19 cellular contexts compared by ENCODE assay signal in the genomic region with DNA sequence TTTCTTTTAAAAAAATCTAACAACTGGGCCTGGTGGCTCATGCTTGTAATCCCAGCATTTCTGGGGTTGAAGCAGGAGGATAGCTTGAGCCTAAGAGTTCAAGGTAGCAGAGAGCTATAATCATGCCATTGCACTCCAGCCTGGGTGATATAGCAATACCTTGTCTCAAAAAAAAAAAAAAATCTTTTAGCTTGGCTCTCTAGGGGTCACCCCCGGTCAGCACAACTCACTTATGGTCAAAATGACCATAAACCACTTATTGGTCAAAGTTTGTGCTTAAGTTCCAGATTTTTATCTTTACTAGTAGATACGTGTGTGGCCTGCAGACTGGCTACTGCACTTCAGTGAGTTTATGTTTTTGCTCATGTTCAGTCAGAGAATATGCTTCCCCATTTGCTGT. TPM values are rescaled to one million over a fixed set of nuclear protein-coding genes. Genes with fewer than 3 reads are reported as not detected.
DNase-seq lines count a peak whose midpoint lies in the region; ATAC-seq, FAIRE-seq and TF ChIP-seq lines count a peak whose summit lies in the region.
"Had no signal": no experiment of that assay in that cellular context is flagged by ENCODE, and none has a peak within 500 bp of the region (broad histone marks: within the 10 kb centered on the region; RNA-seq: fewer than 3 reads in every experiment).

No MANE protein-coding gene starts in this region.

- TF ChIP-seq RAD21 in K562 (CRISPR knock-in tag; conservative IDR thresholded peaks at IDR 0.05 in 1 of 2, IDR thresholded peaks at IDR 0.05 in 1 of 2), result no peak

- H3K4me2 ChIP-seq in K562 (ENCODE audit: insufficient read depth, low read length), result no peak overlapping the region

- POLR2A ChIA-PET in K562 (lab: Yijun Ruan, JAX), result interaction anchor here (0.7 to 1.7 kb wide), 4 partner anchors 8 to 28 kb away, joined by 3 to 6 read pairs (median 4); no protein-coding TSS in a partner anchor
- POLR2A ChIA-PET in naive thymus-derived CD4-positive, alpha-beta T cell (lab: Charles Lee), result no interaction called here

- H4K20me1 ChIP-seq in K562 (replicated peaks; ENCODE audit: control insufficient read depth, insufficient read depth, low read length), result no peaks in the 10 kb centered on the region

- CTCF ChIA-PET in K562 (lab: Yijun Ruan, JAX; ENCODE audit: low intra/inter-chr PET ratio), result no interaction called here
- CTCF ChIA-PET in naive thymus-derived CD4-positive, alpha-beta T cell (lab: Charles Lee), result no interaction called here

- H3K9me1 ChIP-seq in K562 (ENCODE audit: control insufficient read depth, insufficient read depth, low read length), result no peaks in the 10 kb centered on the region

- TF ChIP-seq POLR2A in K562 (conservative IDR thresholded peaks at IDR 0.05), result no peak

- intact Hi-C loops in K562 (cut with micrococcal nuclease) (no loop called here), posterior vena cava (cut with DNase I) (no loop called here)
- intact Hi-C loops in naive thymus-derived CD4-positive, alpha-beta T cell (cut with micrococcal nuclease), result no loop called here

- H3K27me3 ChIP-seq in K562 (ENCODE audit: control insufficient read depth in 2 of 2, insufficient read depth in 2 of 2, low read length in 2 of 2), result no peaks in the 10 kb centered on the region
- no peaks in the 10 kb centered on the region for H3K27me3 ChIP-seq in naive thymus-derived CD4-positive, alpha-beta T cell (ENCODE audit: control insufficient read depth in 2 of 2, insufficient read depth in 2 of 2, low read length in 2 of 2)
- H3K27me3 ChIP-seq: BE2C had no signal

- no peak for FAIRE-seq in K562 (lab: Jason Lieb, UNC)
- FAIRE-seq: A204.1, GM12878 had no signal

- in situ Hi-C loops in K562 (cut with MboI), result no loop called here

- H3K4me1 Mint-ChIP-seq in naive thymus-derived CD4-positive, alpha-beta T cell, result peaks cover 0 to 3% (median 0%) of the 10 kb centered on the region in 7 donors
- H3K4me1 Mint-ChIP-seq: CD8-positive, alpha-beta memory T cell had no signal

- no TSS peak for BruUV-seq in K562 (replicated peaks; lab: Mats Ljungman, UMichigan)

- no peak overlapping the region for H3K4me3 ChIP-seq in K562
- no peak overlapping the region for H3K4me3 ChIP-seq in naive thymus-derived CD4-positive, alpha-beta T cell (ENCODE audit: low read length)
- H3K4me3 ChIP-seq: GM12878 had no signal

- H3K79me2 ChIP-seq in K562 (ENCODE audit: control insufficient read depth, insufficient read depth, low read length), result no peaks in the 10 kb centered on the region

- no peak overlapping the region for H2AFZ ChIP-seq in K562 (ENCODE audit: low read depth, low read length)

- no peaks in the 10 kb centered on the region for H3K9me3 Mint-ChIP-seq in naive thymus-derived CD4-positive, alpha-beta T cell
- H3K9me3 Mint-ChIP-seq: CD8-positive, alpha-beta memory T cell had no signal

- peaks cover 0 to 11% (median 0%) of the 10 kb centered on the region in 5 donors for H3K27me3 Mint-ChIP-seq in naive thymus-derived CD4-positive, alpha-beta T cell

- no peak for TF ChIP-seq CTCF in K562 (IDR thresholded peaks at IDR 0.05 in 2 of 3, conservative IDR thresholded peaks at IDR 0.05 in 1 of 3; ENCODE audit: insufficient read depth in 2 of 3, low read depth in 1 of 3, low read length in 3 of 3)

- 12% methylated on average over 2 of the region's 2 CpGs for WGBS in K562 (ENCODE audit: insufficient coverage, low coverage, missing lambda C conversion rate)

- DNase-seq in K562 (ENCODE audit: extremely low read depth in 1 of 4, low spot score in 3 of 4), result no peak
- DNase-seq in naive thymus-derived CD4-positive, alpha-beta T cell, result no peak
- no peak for DNase-seq in activated CD4-positive, CD25-positive, alpha-beta regulatory T cell treated with anti-CD3 and anti-CD28 coated beads, Interleukin-2, amount 50 U/mL, for 72 hours
- no peak for DNase-seq in posterior vena cava (ENCODE audit: low spot score)
- DNase-seq in NCI-H2171 treated with DMSO at 0.1 percent for 48 hours (lab: John Stamatoyannopoulos, UW), result no peak
- DNase-seq: ACHN; BE2C; C1 segment of cervical spinal cord; CD4-positive, CD25-positive, alpha-beta regulatory T cell; CD8-positive, alpha-beta memory T cell; COR-L47; DMS 273 treated with DMSO at 0.1 percent for 48 hours; DMS53; DND-41; EL; GOT3; H7 had no signal

- no peak overlapping the region for H3K27ac Mint-ChIP-seq in naive thymus-derived CD4-positive, alpha-beta T cell
- H3K27ac Mint-ChIP-seq: CD4-positive, CD25-positive, alpha-beta regulatory T cell; CD8-positive, alpha-beta memory T cell had no signal

- no peak for TF ChIP-seq EP300 in K562 (IDR thresholded peaks at IDR 0.05; ENCODE audit: low read length)

- no peak overlapping the region for H3K27ac ChIP-seq in K562 (ENCODE audit: extremely low read depth, low read depth, low read length)
- H3K27ac ChIP-seq in naive thymus-derived CD4-positive, alpha-beta T cell (ENCODE audit: low read depth, low read length), result no peak overlapping the region

- peaks cover 6 to 10% of the 10 kb centered on the region in 2 experiments; a peak in 4 of 5 replicates for H3K4me1 ChIP-seq in K562 (replicated peaks in 1 of 2; ENCODE audit: control insufficient read depth in 2 of 2, insufficient read depth in 2 of 2, low read length in 2 of 2)
- no peaks in the 10 kb centered on the region for H3K4me1 ChIP-seq in naive thymus-derived CD4-positive, alpha-beta T cell (ENCODE audit: control insufficient read depth in 2 of 2, insufficient read depth in 2 of 2, low read length in 2 of 2)
- H3K4me1 ChIP-seq: BE2C had no signal

- no peaks in the 10 kb centered on the region for H3K36me3 ChIP-seq in K562 (ENCODE audit: control insufficient read depth, insufficient read depth, low read length)
- no peaks in the 10 kb centered on the region for H3K36me3 ChIP-seq in naive thymus-derived CD4-positive, alpha-beta T cell (ENCODE audit: control insufficient read depth in 2 of 3, insufficient read depth in 3 of 3, low read length in 3 of 3)
- H3K36me3 ChIP-seq: BE2C had no signal

- no peak overlapping the region for H3K4me3 Mint-ChIP-seq in naive thymus-derived CD4-positive, alpha-beta T cell
- H3K4me3 Mint-ChIP-seq: CD4-positive, CD25-positive, alpha-beta regulatory T cell; CD8-positive, alpha-beta memory T cell had no signal

- H3K9ac ChIP-seq in K562 (ENCODE audit: insufficient read depth in 1 of 2, low read depth in 2 of 2, low read length in 2 of 2), result no peak overlapping the region

- peak; percentile 62 for ATAC-seq in K562
- ATAC-seq in naive thymus-derived CD4-positive, alpha-beta T cell, result peak; percentile 40
- ATAC-seq: GM12878 had no signal

- no peaks in the 10 kb centered on the region for H3K36me3 Mint-ChIP-seq in naive thymus-derived CD4-positive, alpha-beta T cell
- H3K36me3 Mint-ChIP-seq: CD4-positive, CD25-positive, alpha-beta regulatory T cell; CD8-positive, alpha-beta memory T cell had no signal

- no peaks in the 10 kb centered on the region for H3K9me3 ChIP-seq in K562 (replicated peaks; ENCODE audit: control insufficient read depth, insufficient read depth, low read depth, low read length)
- H3K9me3 ChIP-seq in naive thymus-derived CD4-positive, alpha-beta T cell (ENCODE audit: control insufficient read depth in 2 of 3, low read length in 3 of 3), result no peaks in the 10 kb centered on the region
- H3K9me3 ChIP-seq: BE2C had no signal

RNA-seq across cellular contexts. Expression of a gene that starts 6.3 kb away (rescaled TPM):
- 3.3 and 7.2 TPM in 2 replicates for total RNA-seq in K562 (2011; cell fraction: chromatin; rRNA removed; ENCODE audit: low replicate concordance)
- 10.7 and 13.8 TPM in 2 replicates for total RNA-seq in K562 (2011; cell fraction: nucleolus; rRNA removed)
- total RNA-seq in K562 (2011; cell fraction: nucleoplasm; rRNA removed), result 7.4 and 10.0 TPM in 2 replicates
- total RNA-seq in K562 (2014; rRNA removed) (11.2 and 11.3 TPM in 2 replicates), K562 (2014; rRNA removed; fragmentation: Illumina TruSeq; extraction: Trizol) (5.8 and 6.1 TPM in 2 replicates), K562 (2015; rRNA removed; fragmentation: Illumina TruSeq; extraction: Trizol) (6.6 and 7.3 TPM in 2 replicates), K562 (2021) (15.1 and 15.9 TPM in 2 replicates), posterior vena cava (not detected)
- polyA plus RNA-seq in K562 (2011; rRNA removed) (4.8 and 11.7 TPM in 2 replicates), K562 (2014; fragmentation: Illumina TruSeq; extraction: Trizol) (18.5 and 18.8 TPM in 2 replicates), K562 (2014; fragmentation: Nextera tagmentation; extraction: Ambion mirVana) (1 to 10 TPM; 4.4 to 9.2 TPM), K562 (2014; rRNA removed) (14.0 and 15.6 TPM in 2 replicates)
- 10.3 and 15.8 TPM in 2 replicates for polyA plus RNA-seq in K562 (2011; cell fraction: cytosol; rRNA removed)
- polyA plus RNA-seq in K562 (2011; cell fraction: nucleus; rRNA removed), result 26.3 and 27.0 TPM in 2 replicates
- polyA plus RNA-seq in K562 (2012), result 16.9 and 34.8 TPM in 2 replicates
- 2.2 and 2.3 TPM in 2 replicates for polyA minus RNA-seq in K562 (2011; rRNA and poly(A)+ RNA removed)
- 4.1 and 5.1 TPM in 2 replicates for polyA minus RNA-seq in K562 (2011; cell fraction: cytosol; rRNA and poly(A)+ RNA removed)
- 2.0 and 3.9 TPM in 2 replicates for polyA minus RNA-seq in K562 (2011; cell fraction: nucleus; rRNA and poly(A)+ RNA removed)
- not detected for total RNA-seq in naive thymus-derived CD4-positive, alpha-beta T cell
- polyA plus RNA-seq in naive thymus-derived CD4-positive, alpha-beta T cell, result not detected
- total RNA-seq: CD4-positive, CD25-positive, alpha-beta regulatory T cell; CD8-positive, alpha-beta memory T cell; GM12878 had no signal
- polyA plus RNA-seq: CD4-positive, CD25-positive, alpha-beta regulatory T cell; CD8-positive, alpha-beta memory T cell; GM12878 had no signal

RNA-seq across cellular contexts. Expression of a gene that starts 18.0 kb away (rescaled TPM):
- total RNA-seq in K562 (2011; cell fraction: chromatin; rRNA removed; ENCODE audit: low replicate concordance), result 216 and 541 TPM in 2 replicates
- 238 and 253 TPM in 2 replicates for total RNA-seq in K562 (2011; cell fraction: nucleolus; rRNA removed)
- total RNA-seq in K562 (2011; cell fraction: nucleoplasm; rRNA removed), result 194 and 215 TPM in 2 replicates
- 112 and 116 TPM in 2 replicates for total RNA-seq in K562 (2014; rRNA removed)
- total RNA-seq in K562 (2014; rRNA removed; fragmentation: Illumina TruSeq; extraction: Trizol), result 21.7 and 24.8 TPM in 2 replicates
- 51.5 and 52.2 TPM in 2 replicates for total RNA-seq in K562 (2015; rRNA removed; fragmentation: Illumina TruSeq; extraction: Trizol)
- total RNA-seq in K562 (2021), result 195 and 199 TPM in 2 replicates
- 61.6 and 138 TPM in 2 replicates for polyA plus RNA-seq in K562 (2011; rRNA removed)
- polyA plus RNA-seq in K562 (2011; cell fraction: cytosol; rRNA removed), result 70.1 and 167 TPM in 2 replicates
- 212 and 301 TPM in 2 replicates for polyA plus RNA-seq in K562 (2011; cell fraction: nucleus; rRNA removed)
- 106 and 148 TPM in 2 replicates for polyA plus RNA-seq in K562 (2012)
- polyA plus RNA-seq in K562 (2014; fragmentation: Illumina TruSeq; extraction: Trizol), result 143 and 183 TPM in 2 replicates
- polyA plus RNA-seq in K562 (2014; fragmentation: Nextera tagmentation; extraction: Ambion mirVana), result 1 to 10 TPM; 3.5 to 6.0 TPM
- 112 and 133 TPM in 2 replicates for polyA plus RNA-seq in K562 (2014; rRNA removed)
- polyA minus RNA-seq in K562 (2011; rRNA and poly(A)+ RNA removed), result 53.1 and 54.9 TPM in 2 replicates
- 100 and 118 TPM in 2 replicates for polyA minus RNA-seq in K562 (2011; cell fraction: cytosol; rRNA and poly(A)+ RNA removed)
- polyA minus RNA-seq in K562 (2011; cell fraction: nucleus; rRNA and poly(A)+ RNA removed), result 61.7 and 93.0 TPM in 2 replicates
- 100 to 1,000 TPM in 3 of 5 experiments, 10 to 100 TPM in 2; 93.6 to 195 (median 130) TPM for total RNA-seq in naive thymus-derived CD4-positive, alpha-beta T cell
- 10 to 100 TPM; 73.1 to 78.8 TPM for polyA plus RNA-seq in naive thymus-derived CD4-positive, alpha-beta T cell
- 100 to 1,000 TPM; 142 to 144 TPM for total RNA-seq in posterior vena cava

RNA-seq across cellular contexts. Expression of a gene that starts 29.4 kb away (rescaled TPM):
- total RNA-seq in K562 (2011; cell fraction: chromatin; rRNA removed; ENCODE audit: low replicate concordance), result 160 and 411 TPM in 2 replicates
- total RNA-seq in K562 (2011; cell fraction: nucleolus; rRNA removed), result 212 and 239 TPM in 2 replicates
- 199 and 204 TPM in 2 replicates for total RNA-seq in K562 (2011; cell fraction: nucleoplasm; rRNA removed)
- 9.9 and 10.7 TPM in 2 replicates for total RNA-seq in K562 (2014; rRNA removed)
- 7.3 and 9.8 TPM in 2 replicates for total RNA-seq in K562 (2014; rRNA removed; fragmentation: Illumina TruSeq; extraction: Trizol)
- 8.0 and 8.7 TPM in 2 replicates for total RNA-seq in K562 (2015; rRNA removed; fragmentation: Illumina TruSeq; extraction: Trizol)
- 42.7 and 47.4 TPM in 2 replicates for total RNA-seq in K562 (2021)
- polyA plus RNA-seq in K562 (2011; rRNA removed), result 13.1 and 36.5 TPM in 2 replicates
- polyA plus RNA-seq in K562 (2011; cell fraction: cytosol; rRNA removed), result 20.0 and 43.0 TPM in 2 replicates
- polyA plus RNA-seq in K562 (2011; cell fraction: nucleus; rRNA removed), result 131 and 155 TPM in 2 replicates
- polyA plus RNA-seq in K562 (2012), result 34.0 and 57.6 TPM in 2 replicates
- polyA plus RNA-seq in K562 (2014; fragmentation: Illumina TruSeq; extraction: Trizol), result 38.5 and 40.1 TPM in 2 replicates
- under 1 TPM; 0.41 to 0.63 TPM for polyA plus RNA-seq in K562 (2014; fragmentation: Nextera tagmentation; extraction: Ambion mirVana)
- 19.1 and 19.3 TPM in 2 replicates for polyA plus RNA-seq in K562 (2014; rRNA removed)
- 62.5 and 65.5 TPM in 2 replicates for polyA minus RNA-seq in K562 (2011; rRNA and poly(A)+ RNA removed)
- 37.2 and 49.5 TPM in 2 replicates for polyA minus RNA-seq in K562 (2011; cell fraction: cytosol; rRNA and poly(A)+ RNA removed)
- 49.5 and 75.9 TPM in 2 replicates for polyA minus RNA-seq in K562 (2011; cell fraction: nucleus; rRNA and poly(A)+ RNA removed)
- total RNA-seq in naive thymus-derived CD4-positive, alpha-beta T cell, result 10 to 100 TPM; 61.0 to 84.6 (median 67.9) TPM
- polyA plus RNA-seq in naive thymus-derived CD4-positive, alpha-beta T cell, result 10 to 100 TPM in 1 of 2 donors, 1 to 10 TPM in 1; 8.6 to 15.0 TPM
- total RNA-seq in posterior vena cava, result 10 to 100 TPM; 52.7 to 57.0 TPM

RNA-seq across cellular contexts. Expression of a gene that starts 41.6 kb away (rescaled TPM):
- 22.2 and 52.3 TPM in 2 replicates for total RNA-seq in K562 (2011; cell fraction: chromatin; rRNA removed; ENCODE audit: low replicate concordance)
- 45.3 and 47.5 TPM in 2 replicates for total RNA-seq in K562 (2011; cell fraction: nucleolus; rRNA removed)
- 43.8 and 56.6 TPM in 2 replicates for total RNA-seq in K562 (2011; cell fraction: nucleoplasm; rRNA removed)
- 129 and 180 TPM in 2 replicates for total RNA-seq in K562 (2014; rRNA removed)
- total RNA-seq in K562 (2014; rRNA removed; fragmentation: Illumina TruSeq; extraction: Trizol), result 65.5 and 74.3 TPM in 2 replicates
- 78.2 and 83.1 TPM in 2 replicates for total RNA-seq in K562 (2015; rRNA removed; fragmentation: Illumina TruSeq; extraction: Trizol)
- total RNA-seq in K562 (2021), result 86.8 and 88.5 TPM in 2 replicates
- 96.1 and 97.2 TPM in 2 replicates for polyA plus RNA-seq in K562 (2011; rRNA removed)
- 145 and 172 TPM in 2 replicates for polyA plus RNA-seq in K562 (2011; cell fraction: cytosol; rRNA removed)
- 33.4 and 33.6 TPM in 2 replicates for polyA plus RNA-seq in K562 (2011; cell fraction: nucleus; rRNA removed)
- polyA plus RNA-seq in K562 (2012), result 67.5 and 83.2 TPM in 2 replicates
- polyA plus RNA-seq in K562 (2014; fragmentation: Illumina TruSeq; extraction: Trizol), result 123 and 127 TPM in 2 replicates
- 100 to 1,000 TPM in 1 of 2 experiments, 10 to 100 TPM in 1; 76.2 to 132 TPM for polyA plus RNA-seq in K562 (2014; fragmentation: Nextera tagmentation; extraction: Ambion mirVana)
- 91.2 and 112 TPM in 2 replicates for polyA plus RNA-seq in K562 (2014; rRNA removed)
- 44.7 and 62.6 TPM in 2 replicates for polyA minus RNA-seq in K562 (2011; rRNA and poly(A)+ RNA removed)
- polyA minus RNA-seq in K562 (2011; cell fraction: cytosol; rRNA and poly(A)+ RNA removed), result 33.6 and 45.3 TPM in 2 replicates
- 14.1 and 19.7 TPM in 2 replicates for polyA minus RNA-seq in K562 (2011; cell fraction: nucleus; rRNA and poly(A)+ RNA removed)
- 10 to 100 TPM; 38.1 to 65.5 (median 51.9) TPM for total RNA-seq in naive thymus-derived CD4-positive, alpha-beta T cell
- polyA plus RNA-seq in naive thymus-derived CD4-positive, alpha-beta T cell, result 100 to 1,000 TPM in 1 of 2 donors, 10 to 100 TPM in 1; 93.7 to 102 TPM
- 10 to 100 TPM; 34.1 to 39.3 TPM for total RNA-seq in posterior vena cava

RNA-seq across cellular contexts. Expression of a gene that starts 41.8 kb away (rescaled TPM):
- total RNA-seq in K562 (2011; cell fraction: chromatin; rRNA removed; ENCODE audit: low replicate concordance), result 85.1 and 161 TPM in 2 replicates
- total RNA-seq in K562 (2011; cell fraction: nucleolus; rRNA removed), result 307 and 365 TPM in 2 replicates
- 257 and 358 TPM in 2 replicates for total RNA-seq in K562 (2011; cell fraction: nucleoplasm; rRNA removed)
- total RNA-seq in K562 (2014; rRNA removed) (1,447 and 1,737 TPM in 2 replicates), K562 (2014; rRNA removed; fragmentation: Illumina TruSeq; extraction: Trizol) (702 and 715 TPM in 2 replicates), K562 (2015; rRNA removed; fragmentation: Illumina TruSeq; extraction: Trizol) (990 and 995 TPM in 2 replicates), K562 (2021) (1,380 and 1,521 TPM in 2 replicates), posterior vena cava (100 to 1,000 TPM; 725 to 753 TPM)
- polyA plus RNA-seq in K562 (2011; rRNA removed) (562 and 568 TPM in 2 replicates), K562 (2014; fragmentation: Illumina TruSeq; extraction: Trizol) (942 and 1,036 TPM in 2 replicates), K562 (2014; fragmentation: Nextera tagmentation; extraction: Ambion mirVana) (100 to 1,000 TPM; 433 to 575 TPM), K562 (2014; rRNA removed) (1,498 and 1,827 TPM in 2 replicates)
- polyA plus RNA-seq in K562 (2011; cell fraction: cytosol; rRNA removed), result 741 and 1,178 TPM in 2 replicates
- polyA plus RNA-seq in K562 (2011; cell fraction: nucleus; rRNA removed), result 380 and 503 TPM in 2 replicates
- polyA plus RNA-seq in K562 (2012), result 1,837 and 2,123 TPM in 2 replicates
- 236 and 263 TPM in 2 replicates for polyA minus RNA-seq in K562 (2011; rRNA and poly(A)+ RNA removed)
- 352 and 386 TPM in 2 replicates for polyA minus RNA-seq in K562 (2011; cell fraction: cytosol; rRNA and poly(A)+ RNA removed)
- 98.0 and 181 TPM in 2 replicates for polyA minus RNA-seq in K562 (2011; cell fraction: nucleus; rRNA and poly(A)+ RNA removed)
- total RNA-seq in naive thymus-derived CD4-positive, alpha-beta T cell, result 1,000 to 10,000 TPM; 1,053 to 1,849 (median 1,722) TPM
- 1,000 to 10,000 TPM; 1,055 to 1,372 TPM for polyA plus RNA-seq in naive thymus-derived CD4-positive, alpha-beta T cell

Comparison
In these comparisons a context has a peak if more than half of its experiments do, and no peak if none do; other contexts are left out.
1. RNA of a gene that starts 6.3 kb away (total RNA-seq): 3.3 to 15.9 TPM in K562; not detected in naive thymus-derived CD4-positive, alpha-beta T cell and not detected in posterior vena cava; every median in the first group is over 4 times any median in the second.